In genomic region chr6:30481965-30482644, GRCh38 we compare ENCODE assay signal across 8 cellular contexts. TPM values are rescaled to one million over a fixed set of nuclear protein-coding genes. Genes with fewer than 3 reads are reported as not detected.
DNase-seq lines count a peak whose midpoint lies in the region; TF ChIP-seq lines count a peak whose summit lies in the region.
"Not testable (repeated sequence)": the region's sequence is repeated elsewhere in the genome, so short reads cannot be mapped to it uniquely, and the experiment has no call there.

No MANE protein-coding gene starts in this region.

- TF ChIP-seq EP300 in sigmoid colon (IDR thresholded peaks at IDR 0.05): not testable (repeated sequence)

- H3K4me3 ChIP-seq in HUES64 (ENCODE audit: low read length) (peak overlapping the region; percentile 37; the same call in 1 of the 2 replicates), breast epithelium (peak overlapping the region in 2 of 3 donors; percentile 26 to 40), iPS-11a (ENCODE audit: low read depth, low read length) (peak overlapping the region; percentile 13), sigmoid colon (peak overlapping the region in 3 of 4 donors; percentile 5 to 23 (median 16))

- peak; percentile 84 for DNase-seq in GM13977 (ENCODE audit: low spot score)
- peak; percentile 60 to 80 for DNase-seq in NOMO-1 (lab: John Stamatoyannopoulos, UW; ENCODE audit: unreplicated experiment in 2 of 2)
- DNase-seq in activated CD4-positive, alpha-beta T cell treated with anti-CD3 and anti-CD28 coated beads for 48 hours: peak; percentile 90
- peak in 1 of 2 donors; percentile 47 for DNase-seq in breast epithelium (ENCODE audit: low spot score in 2 of 2)
- peak; percentile 84 for DNase-seq in sigmoid colon

- in situ Hi-C loops in GM13977 (cut with MboI; ENCODE audit: low pct_unique_long_range_greater_than_20kb, low sequenced_read_pairs, unreplicated experiment): loop anchor here (10.0 kb wide), 1 partner anchor 253 kb away; no protein-coding TSS in a partner anchor

- intact Hi-C loops in breast epithelium (cut with DNase I; ENCODE audit: low total_unique reads) (loop anchor here (10.0 kb wide), 1 partner anchor 193 kb away; the partner anchor contains the start of gene DHX16), sigmoid colon (cut with DNase I) (loop anchor here (1.0 to 2.0 kb wide), 2 partner anchors 51 to 59 kb away; no protein-coding TSS in a partner anchor)

- not testable (repeated sequence) for TF ChIP-seq POLR2A in breast epithelium (IDR thresholded peaks at IDR 0.05); sigmoid colon (IDR thresholded peaks at IDR 0.05)

- not testable (repeated sequence) for H3K36me3 ChIP-seq in HUES64 (ENCODE audit: insufficient read depth, low read length); breast epithelium; sigmoid colon

- H3K27me3 ChIP-seq in HUES64 (ENCODE audit: insufficient read depth, low read length) (peaks cover 63% of the 10 kb centered on the region), breast epithelium (peaks cover 6 to 35% of the 10 kb centered on the region in 2 donors), sigmoid colon (peaks cover 13 to 50% (median 36%) of the 10 kb centered on the region in 3 donors)

- WGBS in HUES64: 5% methylated on average over 19 of the region's 19 CpGs
- 1 to 2% methylated on average over 19 of the region's 19 CpGs for WGBS in sigmoid colon, 2 donors

- not testable (repeated sequence) for H3K4me1 ChIP-seq in HUES64 (ENCODE audit: insufficient read depth, low read length); breast epithelium
- H3K4me1 ChIP-seq in sigmoid colon: peaks cover 0 to 17% (median 8%) of the 10 kb centered on the region in 4 donors

- TF ChIP-seq CTCF in 22Rv1 (IDR thresholded peaks at IDR 0.05) (peak; percentile 80), GM13977 (IDR thresholded peaks at IDR 0.05; ENCODE audit: extremely low read depth, insufficient read depth, missing control alignments) (peak; percentile 95), breast epithelium (IDR thresholded peaks at IDR 0.05) (peak in 2 of 3 donors; percentile 67 to 74), sigmoid colon (IDR thresholded peaks at IDR 0.05) (peak; percentile 58 to 77 (median 63))

- not testable (repeated sequence) for H3K27ac ChIP-seq in 22Rv1; HUES64 (ENCODE audit: low read depth, low read length); breast epithelium; sigmoid colon

- H3K9ac ChIP-seq in HUES64 (ENCODE audit: low read depth, low read length): not testable (repeated sequence)

- H3K9me3 ChIP-seq in HUES64 (ENCODE audit: insufficient read depth, low read depth, low read length); breast epithelium; sigmoid colon: not testable (repeated sequence)

RNA-seq across cellular contexts. Expression of gene HLA-E, which starts 7.2 kb away (rescaled TPM):
- 15.0 TPM for polyA plus RNA-seq in HUES64 (2013, experiment 1 of 2)
- 19.5 TPM for polyA plus RNA-seq in HUES64 (2013, experiment 2 of 2)
- total RNA-seq in breast epithelium (100 to 1,000 TPM; 420 to 803 (median 575) TPM), sigmoid colon (100 to 1,000 TPM; 323 to 462 (median 387) TPM)
- 100 to 1,000 TPM; 139 to 753 (median 181) TPM for polyA plus RNA-seq in sigmoid colon
